Comparison of ENCODE assay signal across 17 cellular contexts in genomic region chr2:210660-211059, GRCh38. TPM values are rescaled to one million over a fixed set of nuclear protein-coding genes. Genes with fewer than 3 reads are reported as not detected.
A peak's percentile ranks its signal among the peaks of the same experiment; 100 is the strongest.
DNase-seq lines count a peak whose midpoint lies in the region; ATAC-seq, FAIRE-seq and TF ChIP-seq lines count a peak whose summit lies in the region.
"Had no signal": no experiment of that assay in that cellular context is flagged by ENCODE, and none has a peak within 500 bp of the region (broad histone marks: within the 10 kb centered on the region; RNA-seq: fewer than 3 reads in every experiment).

No MANE protein-coding gene starts in this region.

- H3K4me1 Mint-ChIP-seq in activated naive CD4-positive, alpha-beta T cell treated with anti-CD3 and anti-CD28 coated beads for 36 hours (ENCODE audit: low read depth) = no peaks in the 10 kb centered on the region

- no peak for TF ChIP-seq POLR2A in A549 (IDR thresholded peaks at IDR 0.05; ENCODE audit: low read length)

- H3K27ac ChIP-seq in A549 = no peak overlapping the region
- H3K27ac ChIP-seq: HL-60 had no signal

- H3K4me3 Mint-ChIP-seq in activated naive CD4-positive, alpha-beta T cell treated with anti-CD3 and anti-CD28 coated beads for 36 hours = no peak overlapping the region
- H3K4me3 Mint-ChIP-seq: CD8-positive, alpha-beta T cell had no signal

- intact Hi-C loops in activated naive CD4-positive, alpha-beta T cell treated with anti-CD3 and anti-CD28 coated beads for 36 hours (cut with micrococcal nuclease) = no loop called here

- TF ChIP-seq RAD21 in A549 (conservative IDR thresholded peaks at IDR 0.05 in 1 of 2, IDR thresholded peaks at IDR 0.05 in 1 of 2) = no peak

- H3K9me3 ChIP-seq in A549 = peaks cover 18% of the 10 kb centered on the region

- TF ChIP-seq EP300 in A549 (IDR thresholded peaks at IDR 0.05) = no peak

- H3K27me3 Mint-ChIP-seq in activated naive CD4-positive, alpha-beta T cell treated with anti-CD3 and anti-CD28 coated beads for 36 hours (ENCODE audit: low read depth) = no peaks in the 10 kb centered on the region

- peak; percentile 16 to 34; a peak in 2 of 6 replicates for ATAC-seq in A549
- ATAC-seq: CD8-positive, alpha-beta T cell had no signal

- POLR2A ChIA-PET in A549 (lab: Yijun Ruan, JAX) = no interaction called here

- H3K36me3 Mint-ChIP-seq in activated naive CD4-positive, alpha-beta T cell treated with anti-CD3 and anti-CD28 coated beads for 36 hours (ENCODE audit: low read depth) = no peaks in the 10 kb centered on the region
- H3K36me3 Mint-ChIP-seq: CD8-positive, alpha-beta T cell had no signal

- no peak for FAIRE-seq in A549 (lab: Jason Lieb, UNC)
- FAIRE-seq: D721Med had no signal

- H3K4me1 ChIP-seq in A549 = no peaks in the 10 kb centered on the region

- no peak overlapping the region for H3K27ac Mint-ChIP-seq in activated naive CD4-positive, alpha-beta T cell treated with anti-CD3 and anti-CD28 coated beads for 36 hours
- H3K27ac Mint-ChIP-seq: CD8-positive, alpha-beta T cell had no signal

- CTCF ChIA-PET in A549 (lab: Yijun Ruan, JAX) = interaction anchor here (0.8 to 1.5 kb wide), 3 partner anchors 10 to 68 kb away, joined by 3 to 5 read pairs (median 3); no protein-coding TSS in a partner anchor
- CTCF ChIA-PET in activated naive CD4-positive, alpha-beta T cell treated with anti-CD3 and anti-CD28 coated beads for 36 hours (lab: Charles Lee) = no interaction called here

- H3K4me2 ChIP-seq in A549 = no peak overlapping the region

- DNase-seq in A549 (ENCODE audit: low read depth in 1 of 2, low spot score in 1 of 2) = no peak
- peak; percentile 16 for DNase-seq in LoVo (ENCODE audit: low spot score)
- peak; percentile 5 for DNase-seq in astrocyte of the hippocampus (ENCODE audit: low read depth, low spot score)
- DNase-seq in kidney tubule cell (ENCODE audit: low spot score) = peak; percentile 90
- DNase-seq in activated naive CD4-positive, alpha-beta T cell treated with anti-CD3 and anti-CD28 coated beads for 36 hours = no peak
- no peak for DNase-seq in NK-92 treated with Interleukin-12 subunit alpha and Interleukin-12 subunit beta, amount 100 ng/mL, for 24 hours (lab: John Stamatoyannopoulos, UW)
- no peak for DNase-seq in GM19238 (ENCODE audit: insufficient read length, low spot score)
- no peak for DNase-seq in NCI-H226
- DNase-seq: CD8-positive, alpha-beta T cell; DND-41; GF-D8; NCI-H2029; NCI-H2171 treated with DMSO at 0.1 percent for 48 hours; NCI-H510A; Right ventricle myocardium superior had no signal

- no peak for TF ChIP-seq CTCF in A549 (IDR thresholded peaks at IDR 0.05)

- H3K9me3 Mint-ChIP-seq in activated naive CD4-positive, alpha-beta T cell treated with anti-CD3 and anti-CD28 coated beads for 36 hours = peaks cover 7% of the 10 kb centered on the region

- WGBS in A549 (ENCODE audit: missing lambda C conversion rate) = 0% methylated on average over 4 of the region's 4 CpGs

- H3K4me3 ChIP-seq in A549 = no peak overlapping the region

TF ChIP-seq in A549, 52 proteins besides CTCF, POLR2A, EP300 and RAD21:
- TF ChIP-seq POLR2AphosphoS2 (conservative IDR thresholded peaks at IDR 0.05; ENCODE audit: low read length) = no peak
- TF ChIP-seq RNF2 (IDR thresholded peaks at IDR 0.05; ENCODE audit: borderline replicate concordance, low read depth) = no peak
- no peak for TF ChIP-seq KDM1A (IDR thresholded peaks at IDR 0.05; ENCODE audit: low read depth)
- TF ChIP-seq JUN (IDR thresholded peaks at IDR 0.05) = no peak
- TF ChIP-seq KDM5A (IDR thresholded peaks at IDR 0.05) = no peak

RNA-seq across cellular contexts. Expression of gene SH3YL1, which starts 53.2 kb away (rescaled TPM):
- polyA plus RNA-seq in A549 (2011; rRNA removed) (19.5 and 23.9 TPM in 2 replicates), A549 (2017; fragmentation: RNase III; extraction: RNeasy Plus Mini Kit Qiagen cat#74134 plus additional on column Dnase treatment) (12.8 to 13.9 TPM (median 13.5 TPM) in 3 replicates)
- polyA plus RNA-seq in A549 (2012; cell fraction: cytosol; rRNA removed) = 4.4 and 5.0 TPM in 2 replicates
- polyA plus RNA-seq in A549 (2012; cell fraction: nucleus; rRNA removed) = 6.1 and 9.2 TPM in 2 replicates
- polyA minus RNA-seq in A549 (2011; rRNA and poly(A)+ RNA removed) = 8.1 and 12.2 TPM in 2 replicates
- total RNA-seq in activated naive CD4-positive, alpha-beta T cell treated with anti-CD3 and anti-CD28 coated beads for 36 hours = 10 to 100 TPM; 17.1 to 17.9 TPM

RNA-seq across cellular contexts. Expression of gene ACP1, which starts 54.1 kb away (rescaled TPM):
- polyA plus RNA-seq in A549 (2011; rRNA removed) (266 and 338 TPM in 2 replicates), A549 (2017; fragmentation: RNase III; extraction: RNeasy Plus Mini Kit Qiagen cat#74134 plus additional on column Dnase treatment) (204 to 228 TPM (median 213 TPM) in 3 replicates)
- 149 and 162 TPM in 2 replicates for polyA plus RNA-seq in A549 (2012; cell fraction: cytosol; rRNA removed)
- polyA plus RNA-seq in A549 (2012; cell fraction: nucleus; rRNA removed) = 40.4 and 64.8 TPM in 2 replicates
- 142 and 157 TPM in 2 replicates for polyA minus RNA-seq in A549 (2011; rRNA and poly(A)+ RNA removed)
- total RNA-seq in activated naive CD4-positive, alpha-beta T cell treated with anti-CD3 and anti-CD28 coated beads for 36 hours = 100 to 1,000 TPM; 144 to 147 TPM

Comparison
In these comparisons a context has a peak if more than half of its experiments do, and no peak if none do; other contexts are left out.
1. DNase-seq: peak in LoVo (single experiment), astrocyte of the hippocampus (single experiment) and kidney tubule cell (single experiment); none in A549 (0 of 2), activated naive CD4-positive, alpha-beta T cell treated with anti-CD3 and anti-CD28 coated beads for 36 hours (single experiment), NK-92 treated with Interleukin-12 subunit alpha and Interleukin-12 subunit beta, amount 100 ng/mL, for 24 hours (single experiment), GM19238 (single experiment) and NCI-H226 (single experiment).